Comparison of ENCODE assay signal across 18 cellular contexts in genomic region chr14:30125322-30125944, GRCh38.
DNase-seq lines count a peak whose midpoint lies in the region; ATAC-seq and TF ChIP-seq lines count a peak whose summit lies in the region.
"Had no signal": no experiment of that assay in that cellular context is flagged by ENCODE, and none has a peak within 500 bp of the region (broad histone marks: within the 10 kb centered on the region; RNA-seq: fewer than 3 reads in every experiment).

No MANE protein-coding gene starts in this region.

- H2AFZ ChIP-seq in GM23248 (no peak overlapping the region), GM23338 (no peak overlapping the region)

- no peak overlapping the region for H3K4me2 ChIP-seq in GM23248 (ENCODE audit: unreplicated experiment)
- H3K4me2 ChIP-seq in GM23338 = no peak overlapping the region
- H3K4me2 ChIP-seq: KMS-11 had no signal

- no peak for ATAC-seq in GM23338
- ATAC-seq: HCT116 had no signal

- no peak overlapping the region for H3K9ac ChIP-seq in GM23248
- H3K9ac ChIP-seq: KMS-11 had no signal

- H4K20me1 ChIP-seq in GM23248 (ENCODE audit: insufficient read depth) (no peaks in the 10 kb centered on the region), GM23338 (replicated peaks; ENCODE audit: insufficient read depth) (no peaks in the 10 kb centered on the region)

- H3K9me3 Mint-ChIP-seq in Caco-2 (ENCODE audit: unreplicated experiment) = no peaks in the 10 kb centered on the region
- no peaks in the 10 kb centered on the region for H3K9me3 Mint-ChIP-seq in GM23338

- H3K27me3 Mint-ChIP-seq in Caco-2 (ENCODE audit: insufficient read depth, unreplicated experiment) (no peaks in the 10 kb centered on the region), GM23338 (ENCODE audit: insufficient read depth, low read depth, poor library complexity) (no peaks in the 10 kb centered on the region)
- H3K27me3 Mint-ChIP-seq: CD4-positive, CD25-positive, alpha-beta regulatory T cell had no signal

- TF ChIP-seq EP300 in tibial nerve (IDR thresholded peaks at IDR 0.05) = no peak

- no peak overlapping the region for H3K27ac Mint-ChIP-seq in Caco-2 (ENCODE audit: unreplicated experiment)
- no peak overlapping the region for H3K27ac Mint-ChIP-seq in GM23338
- H3K27ac Mint-ChIP-seq: CD4-positive, CD25-positive, alpha-beta regulatory T cell had no signal

- in situ Hi-C loops in GM23248 (cut with MboI) = no loop called here

- no peaks in the 10 kb centered on the region for H3K36me3 ChIP-seq in GM23248 (ENCODE audit: low read depth)
- H3K36me3 ChIP-seq in tibial nerve = no peaks in the 10 kb centered on the region
- H3K36me3 ChIP-seq in Caco-2 (ENCODE audit: control insufficient read depth, insufficient read depth, low read length) = no peaks in the 10 kb centered on the region
- H3K36me3 ChIP-seq in GM23338 (ENCODE audit: insufficient read depth) = no peaks in the 10 kb centered on the region
- H3K36me3 ChIP-seq: MG63 had no signal

- H3K27me3 ChIP-seq in GM23248 (replicated peaks; ENCODE audit: insufficient read depth) (no peaks in the 10 kb centered on the region), tibial nerve (no peaks in the 10 kb centered on the region), Caco-2 (replicated peaks; ENCODE audit: control insufficient read depth, insufficient read depth, low read length) (no peaks in the 10 kb centered on the region), GM23338 (ENCODE audit: insufficient read depth) (no peaks in the 10 kb centered on the region)
- H3K27me3 ChIP-seq: MG63 had no signal

- BruUV-seq in Caco-2 (replicated peaks; lab: Mats Ljungman, UMichigan) = no TSS peak

- H3K27ac ChIP-seq in GM23248 = no peak overlapping the region
- H3K27ac ChIP-seq in tibial nerve = no peak overlapping the region
- no peak overlapping the region for H3K27ac ChIP-seq in GM23338 (ENCODE audit: low read depth)
- H3K27ac ChIP-seq: KMS-11 had no signal

- H3K9me2 ChIP-seq in GM23248 (ENCODE audit: insufficient read depth) (no peaks in the 10 kb centered on the region), GM23338 (ENCODE audit: insufficient read depth) (no peaks in the 10 kb centered on the region)

- H3K4me3 Mint-ChIP-seq in Caco-2 (ENCODE audit: unreplicated experiment) (no peak overlapping the region), GM23338 (no peak overlapping the region)
- H3K4me3 Mint-ChIP-seq: CD4-positive, CD25-positive, alpha-beta regulatory T cell had no signal

- H3K9me3 ChIP-seq in GM23248 (ENCODE audit: low read depth) = no peaks in the 10 kb centered on the region
- no peaks in the 10 kb centered on the region for H3K9me3 ChIP-seq in tibial nerve
- H3K9me3 ChIP-seq in Caco-2 = no peaks in the 10 kb centered on the region
- H3K9me3 ChIP-seq: MG63 had no signal

- POLR2A ChIA-PET in Caco-2 (lab: Charles Lee) = no interaction called here

- TF ChIP-seq POLR2A in tibial nerve (IDR thresholded peaks at IDR 0.05) = no peak

- H3K36me3 Mint-ChIP-seq in Caco-2 (ENCODE audit: insufficient read depth, unreplicated experiment) (no peaks in the 10 kb centered on the region), GM23338 (ENCODE audit: low read depth) (no peaks in the 10 kb centered on the region)
- H3K36me3 Mint-ChIP-seq: CD4-positive, CD25-positive, alpha-beta regulatory T cell had no signal

- CTCF ChIA-PET in Caco-2 (lab: Charles Lee) = no interaction called here

- TF ChIP-seq CTCF in tibial nerve (IDR thresholded peaks at IDR 0.05) = no peak
- TF ChIP-seq CTCF in Caco-2 (IDR thresholded peaks at IDR 0.05; ENCODE audit: insufficient read depth in 1 of 2, low read depth in 1 of 2, low read length in 1 of 2, severe bottlenecking in 1 of 2, unreplicated experiment in 1 of 2) = no peak
- TF ChIP-seq CTCF in GM23338 (conservative IDR thresholded peaks at IDR 0.05; ENCODE audit: low read depth in 2 of 2) = no peak

- H3K4me1 Mint-ChIP-seq in Caco-2 (ENCODE audit: low read depth, unreplicated experiment) (no peaks in the 10 kb centered on the region), GM23338 (peaks cover 3% of the 10 kb centered on the region; the same call in 2 of the 3 replicates)
- H3K4me1 Mint-ChIP-seq: CD4-positive, CD25-positive, alpha-beta regulatory T cell had no signal

- no peaks in the 10 kb centered on the region for H3K79me2 ChIP-seq in GM23248 (ENCODE audit: insufficient read depth)
- no peaks in the 10 kb centered on the region for H3K79me2 ChIP-seq in GM23338 (replicated peaks; ENCODE audit: insufficient read depth)

- H3F3A ChIP-seq in GM23248 (ENCODE audit: insufficient read depth) (no peaks in the 10 kb centered on the region), GM23338 (replicated peaks; ENCODE audit: low read depth) (no peaks in the 10 kb centered on the region)

- WGBS in GM23248 (ENCODE audit: low coverage in 1 of 2, low lambda C conversion rate in 2 of 2, missing lambda C conversion rate in 2 of 2), 2 experiments = 60 to 67% methylated on average over 1 of the region's 1 CpG
- WGBS in tibial nerve, 2 donors = 63 to 69% methylated on average over 1 of the region's 1 CpG

- no peak overlapping the region for H3K4me3 ChIP-seq in GM23248
- no peak overlapping the region for H3K4me3 ChIP-seq in tibial nerve
- H3K4me3 ChIP-seq in Caco-2 (ENCODE audit: low read depth, low read length) = no peak overlapping the region
- H3K4me3 ChIP-seq in GM23338 = no peak overlapping the region
- H3K4me3 ChIP-seq: MG63 had no signal

- DNase-seq in COLO829 (ENCODE audit: low spot score) (peak; percentile 39), GM23248 (peak; percentile 18), NCI-H446 (lab: John Stamatoyannopoulos, UW) (peak; percentile 86 to 89), myocyte (ENCODE audit: low read depth) (peak; percentile 7), tibial nerve (ENCODE audit: low spot score in 2 of 2) (no peak), Caco-2 (no peak), GM23338 (ENCODE audit: low spot score) (no peak)
- DNase-seq: ACHN; Calu3; CD4-positive, CD25-positive, alpha-beta regulatory T cell; MG63; NCI-H1092 treated with DMSO at 0.1 percent for 48 hours; NCI-H2081; NCI-H345; NCI-H774; SW 1271 had no signal

- intact Hi-C loops in Caco-2 (cut with micrococcal nuclease; ENCODE audit: unreplicated experiment) = loop anchor here (10.0 kb wide), 1 partner anchor 149 kb away; no protein-coding TSS in a partner anchor

- H3K4me1 ChIP-seq in GM23248 (ENCODE audit: insufficient read depth) (peaks cover 7% of the 10 kb centered on the region; the same call in 1 of the 2 replicates), tibial nerve (no peaks in the 10 kb centered on the region), Caco-2 (no peaks in the 10 kb centered on the region), GM23338 (ENCODE audit: insufficient read depth) (no peaks in the 10 kb centered on the region)

TF ChIP-seq in GM23338, 12 proteins besides CTCF, POLR2A, EP300 and RAD21:
- TF ChIP-seq EZH2 (IDR thresholded peaks at IDR 0.05; ENCODE audit: low read depth, unreplicated experiment) (no peak), ZNF114 (CRISPR knock-in tag; IDR thresholded peaks at IDR 0.05) (no peak), JUNB (IDR thresholded peaks at IDR 0.05; ENCODE audit: unreplicated experiment) (no peak)
TF ChIP-seq in GM23338: peak in this region for 0.

Comparison
In these comparisons a context has a peak if more than half of its experiments do, and no peak if none do; other contexts are left out.
1. DNase-seq: peak in COLO829 (single experiment), GM23248 (single experiment), NCI-H446 (2 of 2) and myocyte (single experiment); none in tibial nerve (0 of 2), Caco-2 (0 of 2) and GM23338 (single experiment).